In the genomic region with DNA sequence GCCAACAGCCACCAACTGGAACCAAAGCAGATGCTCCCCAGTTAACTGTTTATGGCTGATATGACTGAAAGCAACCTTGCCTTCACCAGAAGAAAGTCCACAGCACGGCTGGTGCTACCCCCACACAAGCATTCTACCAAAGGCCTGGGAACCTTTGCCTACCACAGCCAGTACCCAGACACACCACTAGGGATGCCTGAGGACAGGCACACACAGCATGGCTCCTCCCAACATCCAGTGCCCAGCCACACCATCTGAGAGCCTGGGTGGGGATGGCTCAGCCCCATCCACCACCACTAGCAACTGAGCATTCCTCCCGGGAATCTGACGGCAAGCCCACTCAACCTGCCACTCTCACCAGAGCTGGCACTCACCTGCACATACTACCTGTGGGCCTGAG, we compare ENCODE assay signal across 20 cellular contexts.
DNase-seq lines count a peak whose midpoint lies in the region; ATAC-seq, FAIRE-seq and TF ChIP-seq lines count a peak whose summit lies in the region.
"Had no signal": no experiment of that assay in that cellular context is flagged by ENCODE, and none has a peak within 500 bp of the region (broad histone marks: within the 10 kb centered on the region; RNA-seq: fewer than 3 reads in every experiment).

No MANE protein-coding gene starts in this region.

- H3K27me3 ChIP-seq in SK-N-SH (ENCODE audit: insufficient read depth) = no peaks in the 10 kb centered on the region
- H3K27me3 ChIP-seq in H1 (replicated peaks in 1 of 4; ENCODE audit: control insufficient read depth in 3 of 4, extremely low read depth in 1 of 4, insufficient read depth in 3 of 4, low read length in 3 of 4) = no peaks in the 10 kb centered on the region
- H3K27me3 ChIP-seq in upper lobe of left lung = no peaks in the 10 kb centered on the region
- no peaks in the 10 kb centered on the region for H3K27me3 ChIP-seq in aorta (ENCODE audit: control insufficient read depth in 1 of 2, insufficient read depth in 2 of 2, low read length in 1 of 2)
- H3K27me3 ChIP-seq: ascending aorta, upper lobe of right lung had no signal

- no peak for FAIRE-seq in H1 (lab: Jason Lieb, UNC)

- TF ChIP-seq RAD21 in SK-N-SH (IDR thresholded peaks at IDR 0.05; ENCODE audit: low read length) = no peak
- no peak; a peak in 1 of 4 replicates for TF ChIP-seq RAD21 in H1 (IDR thresholded peaks at IDR 0.05 in 1 of 2, conservative IDR thresholded peaks at IDR 0.05 in 1 of 2; ENCODE audit: low read depth in 2 of 2, low read length in 2 of 2)

- no peak overlapping the region for H3K4ac ChIP-seq in H1 (replicated peaks; ENCODE audit: insufficient read length, low read depth, low read length)

- H3F3A ChIP-seq in SK-N-SH (replicated peaks; ENCODE audit: insufficient read depth) = no peaks in the 10 kb centered on the region

- H3K9me3 ChIP-seq in SK-N-SH (0 out of 2 replicates have a peak, but pooled peaks cover 6% of the 10 kb centered on the region), H1 (ENCODE audit: insufficient read depth in 2 of 2, low read depth in 1 of 2, low read length in 1 of 2) (no peaks in the 10 kb centered on the region), upper lobe of left lung (peaks cover 0 to 3% (median 0%) of the 10 kb centered on the region in 4 donors), aorta (ENCODE audit: control insufficient read depth, low read length) (no peaks in the 10 kb centered on the region)
- H3K9me3 ChIP-seq: upper lobe of right lung had no signal

- no peaks in the 10 kb centered on the region for H3K79me1 ChIP-seq in H1 (ENCODE audit: low read depth, low read length)

- H4K5ac ChIP-seq in H1 (ENCODE audit: insufficient read length, low read depth, low read length) = no peak overlapping the region

- no peaks in the 10 kb centered on the region for H3K9me2 ChIP-seq in SK-N-SH

- no peak overlapping the region for H3K4me3 ChIP-seq in SK-N-SH (ENCODE audit: low read depth in 2 of 2, low read length in 1 of 2)
- H3K4me3 ChIP-seq in H1 (ENCODE audit: extremely low read depth in 1 of 4, insufficient read depth in 2 of 4, low read depth in 3 of 4, low read length in 4 of 4) = no peak overlapping the region
- no peak overlapping the region for H3K4me3 ChIP-seq in upper lobe of left lung
- no peak overlapping the region for H3K4me3 ChIP-seq in aorta (ENCODE audit: low read length in 2 of 2)
- H3K4me3 ChIP-seq: ascending aorta, SK-N-MC, upper lobe of right lung had no signal

- CTCF ChIA-PET in SK-N-SH (lab: Yijun Ruan, JAX) (interaction anchor here (0.7 kb wide), 1 partner anchor 12 kb away, joined by 3 read pairs; no protein-coding TSS in a partner anchor), H1 (lab: Charles Lee; ENCODE audit: partially characterized antibody) (interaction anchor here (0.6 to 4.2 kb wide), 16 partner anchors 9 to 596 kb away, joined by 3 to 31 read pairs (median 5); no protein-coding TSS in a partner anchor)

- no peak overlapping the region for H3K27ac ChIP-seq in SK-N-SH (ENCODE audit: low read depth in 2 of 2, low read length in 1 of 2)
- H3K27ac ChIP-seq in H1 (ENCODE audit: low read depth, low read length) = no peak overlapping the region
- no peak overlapping the region for H3K27ac ChIP-seq in upper lobe of left lung
- no peak overlapping the region for H3K27ac ChIP-seq in aorta (ENCODE audit: low read depth in 1 of 2, low read length in 2 of 2)
- H3K27ac ChIP-seq: ascending aorta, RWPE1, SK-N-MC, upper lobe of right lung had no signal

- H3K79me2 ChIP-seq in SK-N-SH (ENCODE audit: insufficient read depth) (no peaks in the 10 kb centered on the region), H1 (ENCODE audit: control insufficient read depth in 1 of 2, insufficient read depth in 2 of 2, low read length in 2 of 2) (no peaks in the 10 kb centered on the region)

- no peak for DNase-seq in SK-N-SH
- no peak for DNase-seq in H1 (ENCODE audit: low read depth in 1 of 2, low spot score in 2 of 2)
- DNase-seq in upper lobe of left lung = peak in 1 of 2 donors; percentile 6
- DNase-seq in NCI-H69 (lab: John Stamatoyannopoulos, UW) = no peak
- DNase-seq in hepatic stellate cell (ENCODE audit: low spot score) = no peak
- DNase-seq in aorta = no peak
- DNase-seq: 8988T; activated CD4-positive, alpha-beta T cell treated with anti-CD3 and anti-CD28 coated beads, Interleukin-2, amount 50 U/mL, for 1 hour; CD8-positive, alpha-beta T cell; head of caudate nucleus; left colon; NCI-H1105; NCI-H2029; NCI-H2227 treated with DMSO at 0.1 percent for 48 hours; upper lobe of right lung had no signal

- no peak overlapping the region for H3K23ac ChIP-seq in H1 (ENCODE audit: insufficient read length)

- H4K91ac ChIP-seq in H1 (replicated peaks; ENCODE audit: insufficient read length, low read length) = peak overlapping the region; percentile 7

- no peaks in the 10 kb centered on the region for H3K23me2 ChIP-seq in H1 (ENCODE audit: low read depth, low read length)

- H2BK15ac ChIP-seq in H1 (ENCODE audit: low read length) = peak overlapping the region; percentile 3; the same call in 1 of the 2 replicates

- no peak overlapping the region for H3K14ac ChIP-seq in H1 (ENCODE audit: insufficient read length)

- peak overlapping the region; percentile 77; the same call in 1 of the 2 replicates for H2AFZ ChIP-seq in SK-N-SH (ENCODE audit: low read depth)
- no peak overlapping the region for H2AFZ ChIP-seq in H1 (ENCODE audit: low read length)

- no peak overlapping the region for H2BK12ac ChIP-seq in H1 (ENCODE audit: low read depth, low read length)

- no peak overlapping the region for H2BK5ac ChIP-seq in H1 (ENCODE audit: low read depth, low read length)

- H3K56ac ChIP-seq in H1 (replicated peaks; ENCODE audit: insufficient read length, low read depth, low read length) = no peak overlapping the region

- H3K36me3 ChIP-seq in SK-N-SH (replicated peaks in 1 of 2; ENCODE audit: control insufficient read depth in 1 of 2, insufficient read depth in 2 of 2, low read length in 1 of 2) (no peaks in the 10 kb centered on the region), H1 (ENCODE audit: control insufficient read depth in 2 of 4, insufficient read depth in 4 of 4, low read length in 3 of 4) (no peaks in the 10 kb centered on the region), upper lobe of left lung (no peaks in the 10 kb centered on the region), aorta (ENCODE audit: control insufficient read depth in 1 of 2, insufficient read depth in 2 of 2, low read length in 1 of 2) (no peaks in the 10 kb centered on the region)
- H3K36me3 ChIP-seq: ascending aorta, upper lobe of right lung had no signal

- TF ChIP-seq CTCF in SK-N-SH (IDR thresholded peaks at IDR 0.05) = no peak
- TF ChIP-seq CTCF in H1 (IDR thresholded peaks at IDR 0.05; ENCODE audit: control extremely low read depth in 1 of 3, insufficient read depth in 1 of 3, low read depth in 1 of 3, low read length in 3 of 3) = peak in 2 of 3 experiments; percentile 37 to 38; a peak in 2 of 4 replicates
- no peak for TF ChIP-seq CTCF in upper lobe of left lung (IDR thresholded peaks at IDR 0.05)

- no peak for TF ChIP-seq POLR2A in H1 (IDR thresholded peaks at IDR 0.05; ENCODE audit: control extremely low read depth in 1 of 2, low read depth in 2 of 2, low read length in 2 of 2)
- TF ChIP-seq POLR2A in upper lobe of left lung (IDR thresholded peaks at IDR 0.05) = no peak

- no peak overlapping the region for H2BK20ac ChIP-seq in H1 (ENCODE audit: low read length)

- H3K4me1 ChIP-seq in SK-N-SH (ENCODE audit: control insufficient read depth in 1 of 2, insufficient read depth in 2 of 2, low read depth in 1 of 2, low read length in 1 of 2) = no peaks in the 10 kb centered on the region
- H3K4me1 ChIP-seq in H1 (replicated peaks in 1 of 4; ENCODE audit: control insufficient read depth in 3 of 4, insufficient read depth in 4 of 4, low read length in 3 of 4) = no peaks in the 10 kb centered on the region
- no peaks in the 10 kb centered on the region for H3K4me1 ChIP-seq in upper lobe of left lung
- no peaks in the 10 kb centered on the region for H3K4me1 ChIP-seq in aorta (ENCODE audit: control insufficient read depth in 1 of 2, insufficient read depth in 2 of 2, low read length in 2 of 2)
- H3K4me1 ChIP-seq: ascending aorta, upper lobe of right lung had no signal

- no CpG with 5 or more reads among the region's 3 CpGs for WGBS in SK-N-SH (ENCODE audit: low lambda C conversion rate)
- 92% methylated on average over 3 of the region's 3 CpGs; no CpG with 5 or more reads in 1 of the 2 experiments for WGBS in H1 (ENCODE audit: extremely low coverage in 1 of 2, insufficient coverage in 1 of 2, insufficient read length in 1 of 2, insufficient replicate concordance in 2 of 2, low coverage in 1 of 2, low lambda C conversion rate in 2 of 2, missing lambda C conversion rate in 1 of 2), 2 experiments
- 93% methylated on average over 2 to 3 of the region's 3 CpGs for WGBS in upper lobe of left lung, 2 donors
- WGBS in aorta, 2 donors = 85 to 89% methylated on average over 3 of the region's 3 CpGs

- ATAC-seq in SK-N-SH treated with all-trans-retinoic acid at 6 μM for 48 hours (no peak), HG02981 (IDR thresholded peaks at IDR 0.05; ENCODE audit: unreplicated experiment) (peak; percentile 50), upper lobe of left lung (ENCODE audit: low FRiP score in 2 of 2) (peak; percentile 28 to 34), aorta (ENCODE audit: low FRiP score) (no peak)
- ATAC-seq: CD8-positive, alpha-beta T cell; left colon; upper lobe of right lung had no signal

- TF ChIP-seq EP300 in SK-N-SH (IDR thresholded peaks at IDR 0.05; ENCODE audit: borderline replicate concordance in 1 of 2, low read depth in 1 of 2, low read length in 1 of 2) = no peak
- no peak for TF ChIP-seq EP300 in H1 (IDR thresholded peaks at IDR 0.05; ENCODE audit: borderline replicate concordance in 1 of 2, low read depth in 2 of 2, low read length in 2 of 2)
- no peak for TF ChIP-seq EP300 in upper lobe of left lung (IDR thresholded peaks at IDR 0.05)

- H2BK120ac ChIP-seq in H1 (replicated peaks; ENCODE audit: low read depth, low read length) = no peak overlapping the region

- H4K20me1 ChIP-seq in SK-N-SH (ENCODE audit: insufficient read depth) (no peaks in the 10 kb centered on the region), H1 (replicated peaks in 1 of 2; ENCODE audit: control insufficient read depth in 1 of 2, insufficient read depth in 2 of 2, low read length in 2 of 2) (no peaks in the 10 kb centered on the region)

- H3K9ac ChIP-seq in SK-N-SH (no peak overlapping the region), H1 (replicated peaks in 1 of 4; ENCODE audit: extremely low read depth in 1 of 4, low read depth in 3 of 4, low read length in 3 of 4) (no peak overlapping the region)

- H4K8ac ChIP-seq in H1 (ENCODE audit: extremely low read depth, insufficient read depth, low read length) = no peak overlapping the region

- intact Hi-C loops in aorta (cut with DNase I) = no loop called here

- no peak overlapping the region for H2AK5ac ChIP-seq in H1 (ENCODE audit: low read depth, low read length)

- no peak overlapping the region for H3K4me2 ChIP-seq in SK-N-SH
- no peak overlapping the region for H3K4me2 ChIP-seq in H1 (ENCODE audit: insufficient read depth in 1 of 2, low read depth in 2 of 2, low read length in 2 of 2)

- H3K18ac ChIP-seq in H1 (ENCODE audit: extremely low read depth, low read length) = no peak overlapping the region

- POLR2A ChIA-PET in SK-N-SH (lab: Yijun Ruan, JAX) (no interaction called here), H1 (lab: Charles Lee; ENCODE audit: partially characterized antibody) (no interaction called here)

TF ChIP-seq in SK-N-SH treated with all-trans-retinoic acid at 6 μM for 48 hours, 23 proteins besides CTCF, POLR2A, EP300 and RAD21 (continues in another document):
- TF ChIP-seq ESRRG (CRISPR knock-in tag; IDR thresholded peaks at IDR 0.05) = no peak

Comparison
In these comparisons a context has a peak if more than half of its experiments do, and no peak if none do; other contexts are left out.
1. CTCF ChIP-seq: peak in H1 (2 of 3); none in SK-N-SH (single experiment) and upper lobe of left lung (0 of 6).
2. ATAC-seq: peak in HG02981 (single experiment) and upper lobe of left lung (2 of 2); none in SK-N-SH treated with all-trans-retinoic acid at 6 μM for 48 hours (single experiment) and aorta (single experiment).